Comparison of ENCODE assay signal across 1 cellular context in the genomic region with DNA sequence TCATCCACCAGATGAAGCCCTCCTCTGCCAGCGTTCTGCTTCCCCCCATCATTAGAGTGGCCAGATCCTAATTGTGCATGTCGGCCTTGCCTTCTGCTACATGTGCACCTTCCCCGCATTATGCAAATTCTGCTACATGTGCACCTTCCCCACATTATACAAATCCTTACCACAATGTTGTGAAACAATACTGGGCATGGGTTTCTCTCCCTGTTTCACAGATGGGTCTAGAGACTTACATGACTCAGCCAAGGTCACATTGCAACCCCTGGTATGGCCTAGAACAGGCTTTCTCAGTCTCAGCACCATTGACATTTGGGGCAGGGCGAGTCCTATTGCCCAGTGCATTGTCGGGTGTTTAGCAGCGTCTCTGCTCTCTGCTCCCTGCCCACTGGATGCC.
TF ChIP-seq lines count a peak whose summit lies in the region.

No MANE protein-coding gene starts in this region.

TF ChIP-seq in GM12878, 131 proteins besides CTCF, POLR2A, EP300 and RAD21:
- TF ChIP-seq POU2F2 (IDR thresholded peaks at IDR 0.05; ENCODE audit: borderline replicate concordance, low read depth, low read length) (peak; percentile 92; the same call in 2 of the 3 replicates), BHLHE40 (IDR thresholded peaks at IDR 0.05; ENCODE audit: borderline replicate concordance in 1 of 2, low read depth in 2 of 2, low read length in 1 of 2) (peak; percentile 28 to 81; a peak in 2 of 4 replicates), NR2F1 (conservative IDR thresholded peaks at IDR 0.05) (peak; percentile 53)
- TF ChIP-seq, protein P1, sequence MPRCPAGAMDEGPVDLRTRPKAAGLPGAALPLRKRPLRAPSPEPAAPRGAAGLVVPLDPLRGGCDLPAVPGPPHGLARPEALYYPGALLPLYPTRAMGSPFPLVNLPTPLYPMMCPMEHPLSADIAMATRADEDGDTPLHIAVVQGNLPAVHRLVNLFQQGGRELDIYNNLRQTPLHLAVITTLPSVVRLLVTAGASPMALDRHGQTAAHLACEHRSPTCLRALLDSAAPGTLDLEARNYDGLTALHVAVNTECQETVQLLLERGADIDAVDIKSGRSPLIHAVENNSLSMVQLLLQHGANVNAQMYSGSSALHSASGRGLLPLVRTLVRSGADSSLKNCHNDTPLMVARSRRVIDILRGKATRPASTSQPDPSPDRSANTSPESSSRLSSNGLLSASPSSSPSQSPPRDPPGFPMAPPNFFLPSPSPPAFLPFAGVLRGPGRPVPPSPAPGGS (IDR thresholded peaks at IDR 0.05; ENCODE audit: borderline replicate concordance, insufficient read depth, low read depth, low read length, poor library complexity, severe bottlenecking), result no peak
TF ChIP-seq in GM12878: peak in this region for 3.
